Comparison of ENCODE assay signal across 8 cellular contexts in genomic region chrX:48801281-48802088, GRCh38. TPM values are rescaled to one million over a fixed set of nuclear protein-coding genes. Genes with fewer than 3 reads are reported as not detected.
DNase-seq lines count a peak whose midpoint lies in the region; ATAC-seq and TF ChIP-seq lines count a peak whose summit lies in the region.

Gene HDAC6 (plus strand): TSS chrX:48802067. CDS start chrX:48802693, 626 bp downstream.

- H3K4me3 ChIP-seq in DOHH2 (ENCODE audit: low read length) (peak within 1 kb of the TSS; percentile 76), GM23338 (peak within 1 kb of the TSS; percentile 68)
- peak within 1 kb of the TSS; percentile 84 for H3K4me3 ChIP-seq in naive thymus-derived CD4-positive, alpha-beta T cell (ENCODE audit: low read length)

- intact Hi-C loops in naive thymus-derived CD4-positive, alpha-beta T cell (cut with micrococcal nuclease), result loop anchor here (1.0 to 5.0 kb wide), 19 partner anchors 64 to 1121 kb away; partner anchors contain the start of genes GRIPAP1 (in 2 of the 2), PQBP1 (in 2 of the 2), RBM3 (in 2 of the 2) and SUV39H1 (in 2 of the 2)

- ATAC-seq in GM23338, result peak; percentile 89
- peak; percentile 88 for ATAC-seq in activated T-helper 17 cell treated with anti-CD3 and anti-CD28 coated beads, Interleukin-2, amount 50 U/mL, for 72 hours (replicated peaks)
- ATAC-seq in naive thymus-derived CD4-positive, alpha-beta T cell, result peak; percentile 91
- peak; percentile 85 to 87 for ATAC-seq in stimulated activated naive B cell treated with anti-CD40 and anti-IgM and Interleukin-4, amounts not matched to agents 10 μg/mL and 1 μg/mL and 100 μg/mL, for 72 hours (replicated peaks)

- POLR2A ChIA-PET in RWPE1 (lab: Yijun Ruan, JAX; ENCODE audit: low non-redundant PET), result interaction anchor here (0.6 kb wide), 1 partner anchor 97 kb away, joined by 3 read pairs; the partner anchor contains the start of gene PQBP1
- POLR2A ChIA-PET in naive thymus-derived CD4-positive, alpha-beta T cell (lab: Charles Lee), result interaction anchor here (0.6 to 2.5 kb wide), 28 partner anchors 10 to 241 kb away, joined by 3 to 21 read pairs (median 4); partner anchors contain the start of genes OTUD5, PQBP1, SUV39H1 and TIMM17B

- H3K4me1 ChIP-seq in DOHH2 (ENCODE audit: control insufficient read depth, low read length) (peaks cover 14% of the 10 kb centered on the region), GM23338 (ENCODE audit: insufficient read depth) (peaks cover 3% of the 10 kb centered on the region; the same call in 1 of the 2 replicates)
- H3K4me1 ChIP-seq in naive thymus-derived CD4-positive, alpha-beta T cell (ENCODE audit: control insufficient read depth in 2 of 2, insufficient read depth in 2 of 2, low read length in 2 of 2), result peaks cover 6 to 12% of the 10 kb centered on the region in 2 donors

- peak within 1 kb of the TSS; percentile 78 for H3K4me2 ChIP-seq in DOHH2 (ENCODE audit: low read length)
- H3K4me2 ChIP-seq in GM23338, result peak within 1 kb of the TSS; percentile 91

- CTCF ChIA-PET in RWPE1 (lab: Yijun Ruan, JAX), result no interaction called here
- CTCF ChIA-PET in naive thymus-derived CD4-positive, alpha-beta T cell (lab: Charles Lee), result interaction anchor here (1.0 kb wide), 2 partner anchors 147 to 385 kb away, joined by 3 read pairs; no protein-coding TSS in a partner anchor

- H3K27ac ChIP-seq in DOHH2 (ENCODE audit: low read depth, low read length) (peak within 1 kb of the TSS; percentile 82), GM23338 (ENCODE audit: low read depth) (peak within 1 kb of the TSS; percentile 96), RWPE1 (peak within 1 kb of the TSS; percentile 92)
- H3K27ac ChIP-seq in naive thymus-derived CD4-positive, alpha-beta T cell (ENCODE audit: low read depth, low read length), result peak within 1 kb of the TSS; percentile 97

- peak within 1 kb of the TSS; percentile 100 for H3K27ac Mint-ChIP-seq in GM23338
- H3K27ac Mint-ChIP-seq in activated T-helper 17 cell treated with anti-CD3 and anti-CD28 coated beads, Interleukin-2, amount 50 U/mL, for 72 hours, result peak within 1 kb of the TSS; percentile 99
- H3K27ac Mint-ChIP-seq in naive thymus-derived CD4-positive, alpha-beta T cell, result peak within 1 kb of the TSS; percentile 96 to 99 (median 98)
- peak within 1 kb of the TSS; percentile 99 for H3K27ac Mint-ChIP-seq in stimulated activated naive B cell treated with anti-CD40 and anti-IgM and Interleukin-4, amounts not matched to agents 10 μg/mL and 1 μg/mL and 100 μg/mL, for 72 hours

- peak within 1 kb of the TSS; percentile 98 for H3K4me3 Mint-ChIP-seq in GM23338
- H3K4me3 Mint-ChIP-seq in activated T-helper 17 cell treated with anti-CD3 and anti-CD28 coated beads, Interleukin-2, amount 50 U/mL, for 72 hours, result peak within 1 kb of the TSS; percentile 99
- H3K4me3 Mint-ChIP-seq in naive thymus-derived CD4-positive, alpha-beta T cell, result peak within 1 kb of the TSS; percentile 91 to 98 (median 96)
- peak within 1 kb of the TSS; percentile 90 to 91 for H3K4me3 Mint-ChIP-seq in stimulated activated naive B cell treated with anti-CD40 and anti-IgM and Interleukin-4, amounts not matched to agents 10 μg/mL and 1 μg/mL and 100 μg/mL, for 72 hours

- H3K4me1 Mint-ChIP-seq in GM23338, result peaks cover 6% of the 10 kb centered on the region; the same call in 2 of the 3 replicates
- peaks cover 5% of the 10 kb centered on the region for H3K4me1 Mint-ChIP-seq in activated T-helper 17 cell treated with anti-CD3 and anti-CD28 coated beads, Interleukin-2, amount 50 U/mL, for 72 hours
- peaks cover 10 to 27% (median 16%) of the 10 kb centered on the region in 7 donors for H3K4me1 Mint-ChIP-seq in naive thymus-derived CD4-positive, alpha-beta T cell
- H3K4me1 Mint-ChIP-seq in stimulated activated naive B cell treated with anti-CD40 and anti-IgM and Interleukin-4, amounts not matched to agents 10 μg/mL and 1 μg/mL and 100 μg/mL, for 72 hours, result peaks cover 9 to 17% of the 10 kb centered on the region in 2 donors

- no peaks in the 10 kb centered on the region for H3K9me3 ChIP-seq in DOHH2 (ENCODE audit: control insufficient read depth, insufficient read depth, low read length)
- no peaks in the 10 kb centered on the region for H3K9me3 ChIP-seq in naive thymus-derived CD4-positive, alpha-beta T cell (ENCODE audit: control insufficient read depth in 2 of 3, low read length in 3 of 3)

- H2AFZ ChIP-seq in GM23338, result no peak within 1 kb of the TSS

- DNase-seq in GM23338 (ENCODE audit: low spot score), result peak; percentile 95
- DNase-seq in LHCN-M2 (ENCODE audit: low read depth), result peak; percentile 98
- DNase-seq in RWPE1 (ENCODE audit: low spot score), result peak; percentile 92
- DNase-seq in fibroblast of gingiva (ENCODE audit: low read depth), result peak; percentile 99
- DNase-seq in naive thymus-derived CD4-positive, alpha-beta T cell, result peak; percentile 76 to 98 (median 95)
- DNase-seq in stimulated activated naive B cell treated with anti-CD40 and anti-IgM and Interleukin-4, amounts not matched to agents 10 μg/mL and 1 μg/mL and 100 μg/mL, for 72 hours, result peak; percentile 96

- TF ChIP-seq CTCF in DOHH2 (IDR thresholded peaks at IDR 0.05; ENCODE audit: low read depth, low read length, poor library complexity, severe bottlenecking) (no peak), GM23338 (conservative IDR thresholded peaks at IDR 0.05; ENCODE audit: low read depth in 2 of 2) (no peak), RWPE1 (conservative IDR thresholded peaks at IDR 0.05; ENCODE audit: low read depth) (no peak)

- H3K36me3 Mint-ChIP-seq in GM23338 (ENCODE audit: low read depth), result peaks cover 19% of the 10 kb centered on the region
- peaks cover 23% of the 10 kb centered on the region for H3K36me3 Mint-ChIP-seq in activated T-helper 17 cell treated with anti-CD3 and anti-CD28 coated beads, Interleukin-2, amount 50 U/mL, for 72 hours (ENCODE audit: low read depth)
- peaks cover 0 to 12% (median 0%) of the 10 kb centered on the region in 5 donors for H3K36me3 Mint-ChIP-seq in naive thymus-derived CD4-positive, alpha-beta T cell
- peaks cover 7 to 11% of the 10 kb centered on the region in 2 donors for H3K36me3 Mint-ChIP-seq in stimulated activated naive B cell treated with anti-CD40 and anti-IgM and Interleukin-4, amounts not matched to agents 10 μg/mL and 1 μg/mL and 100 μg/mL, for 72 hours

- H3K9me2 ChIP-seq in DOHH2 (replicated peaks; ENCODE audit: control insufficient read depth, low read length) (no peaks in the 10 kb centered on the region), GM23338 (ENCODE audit: insufficient read depth) (no peaks in the 10 kb centered on the region)

- H3K27me3 Mint-ChIP-seq in GM23338 (ENCODE audit: insufficient read depth, low read depth, poor library complexity), result peaks cover 8% of the 10 kb centered on the region
- no peaks in the 10 kb centered on the region for H3K27me3 Mint-ChIP-seq in activated T-helper 17 cell treated with anti-CD3 and anti-CD28 coated beads, Interleukin-2, amount 50 U/mL, for 72 hours
- no peaks in the 10 kb centered on the region for H3K27me3 Mint-ChIP-seq in naive thymus-derived CD4-positive, alpha-beta T cell
- peaks cover 0 to 5% of the 10 kb centered on the region in 2 donors for H3K27me3 Mint-ChIP-seq in stimulated activated naive B cell treated with anti-CD40 and anti-IgM and Interleukin-4, amounts not matched to agents 10 μg/mL and 1 μg/mL and 100 μg/mL, for 72 hours

- H3F3A ChIP-seq in DOHH2 (ENCODE audit: control insufficient read depth, insufficient read depth) (no peaks in the 10 kb centered on the region), GM23338 (replicated peaks; ENCODE audit: low read depth) (0 out of 2 replicates have a peak, but pooled peaks cover 2% of the 10 kb centered on the region)

- H3K27me3 ChIP-seq in DOHH2 (ENCODE audit: control insufficient read depth, low read length) (no peaks in the 10 kb centered on the region), GM23338 (ENCODE audit: insufficient read depth) (no peaks in the 10 kb centered on the region)
- no peaks in the 10 kb centered on the region for H3K27me3 ChIP-seq in naive thymus-derived CD4-positive, alpha-beta T cell (ENCODE audit: control insufficient read depth in 2 of 2, insufficient read depth in 2 of 2, low read length in 2 of 2)

- H3K79me2 ChIP-seq in DOHH2 (ENCODE audit: control insufficient read depth, low read length) (peaks cover 3% of the 10 kb centered on the region; the same call in 1 of the 2 replicates), GM23338 (replicated peaks; ENCODE audit: insufficient read depth) (no peaks in the 10 kb centered on the region)

- H3K36me3 ChIP-seq in DOHH2 (ENCODE audit: control insufficient read depth, low read length) (peaks cover 7% of the 10 kb centered on the region; the same call in 1 of the 2 replicates), GM23338 (ENCODE audit: insufficient read depth) (no peaks in the 10 kb centered on the region)
- H3K36me3 ChIP-seq in naive thymus-derived CD4-positive, alpha-beta T cell (ENCODE audit: control insufficient read depth in 2 of 3, insufficient read depth in 3 of 3, low read length in 3 of 3), result peaks cover 0 to 3% (median 0%) of the 10 kb centered on the region in 3 experiments

- no peaks in the 10 kb centered on the region for H4K20me1 ChIP-seq in DOHH2 (ENCODE audit: control insufficient read depth, insufficient read depth, low read depth, low read length)
- H4K20me1 ChIP-seq in GM23338 (replicated peaks; ENCODE audit: insufficient read depth), result no peaks in the 10 kb centered on the region

- H3K9me3 Mint-ChIP-seq in GM23338, result no peaks in the 10 kb centered on the region
- H3K9me3 Mint-ChIP-seq in activated T-helper 17 cell treated with anti-CD3 and anti-CD28 coated beads, Interleukin-2, amount 50 U/mL, for 72 hours, result no peaks in the 10 kb centered on the region
- H3K9me3 Mint-ChIP-seq in naive thymus-derived CD4-positive, alpha-beta T cell, result peaks cover 0 to 4% (median 0%) of the 10 kb centered on the region in 11 donors
- H3K9me3 Mint-ChIP-seq in stimulated activated naive B cell treated with anti-CD40 and anti-IgM and Interleukin-4, amounts not matched to agents 10 μg/mL and 1 μg/mL and 100 μg/mL, for 72 hours, result no peaks in the 10 kb centered on the region

TF ChIP-seq in GM23338, 12 proteins besides CTCF, POLR2A, EP300 and RAD21 (continues in another document):
- TF ChIP-seq ZNF331 (CRISPR knock-in tag; IDR thresholded peaks at IDR 0.05; ENCODE audit: low read depth) (no peak), NANOG (IDR thresholded peaks at IDR 0.05; ENCODE audit: borderline replicate concordance) (no peak)

RNA-seq across cellular contexts. Expression of gene HDAC6, which starts in this region (rescaled TPM):
- total RNA-seq in GM23338 (2014; rRNA removed; shearing (Covaris generic)), result 49.8 and 61.2 TPM in 2 replicates
- 29.7 and 33.0 TPM in 2 replicates for polyA plus RNA-seq in GM23338 (2016; fragmentation: Nextera tagmentation; extraction: Ambion mirVana)
- total RNA-seq in LHCN-M2 (2014; rRNA removed), result 49.1 and 71.2 TPM in 2 replicates
- polyA plus RNA-seq in LHCN-M2 (2012), result 33.0 TPM
- 100 to 1,000 TPM in 1 of 2 donors, 10 to 100 TPM in 1; 62.0 to 121 TPM for total RNA-seq in activated T-helper 17 cell treated with anti-CD3 and anti-CD28 coated beads, Interleukin-2, amount 50 U/mL, for 72 hours
- 100 to 1,000 TPM in 2 of 5 experiments, 10 to 100 TPM in 3; 84.3 to 135 (median 96.1) TPM for total RNA-seq in naive thymus-derived CD4-positive, alpha-beta T cell
- polyA plus RNA-seq in naive thymus-derived CD4-positive, alpha-beta T cell, result 10 to 100 TPM; 13.3 to 20.1 TPM

Comparison
In these comparisons a context has a peak if more than half of its experiments do, and no peak if none do; other contexts are left out.
1. Peak in every context shown above with its lines: DNase-seq, ATAC-seq, H3K4me3 ChIP-seq and H3K27ac ChIP-seq.